1 cellular context compared by ENCODE assay signal in the genomic region with DNA sequence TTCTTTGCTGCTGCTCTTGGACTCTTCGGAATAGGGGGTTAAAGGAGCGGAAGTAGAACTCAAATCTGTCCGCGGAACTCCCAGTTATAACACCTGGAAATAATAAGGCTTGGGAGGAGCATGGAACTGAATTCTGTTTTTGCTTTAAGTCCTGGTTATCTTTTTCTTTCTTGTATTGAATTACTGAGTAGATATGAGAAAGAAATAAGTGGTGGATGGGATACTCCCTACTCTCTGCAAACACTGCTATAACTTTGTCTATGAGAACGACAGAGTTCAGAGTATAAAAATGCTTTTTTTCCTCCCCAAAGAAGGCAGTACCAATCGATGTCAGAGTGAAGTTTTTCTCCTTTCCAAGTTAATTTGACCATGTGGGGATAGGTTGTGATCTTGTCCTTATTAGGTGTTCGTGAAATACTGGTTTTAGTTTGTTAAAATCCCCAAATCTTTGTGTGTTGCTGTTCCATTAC.
TF ChIP-seq lines count a peak whose summit lies in the region.

No MANE protein-coding gene starts in this region.

TF ChIP-seq in SK-N-SH, 30 proteins besides CTCF, POLR2A, EP300 and RAD21 (continued from another document):
- TF ChIP-seq, protein P1, sequence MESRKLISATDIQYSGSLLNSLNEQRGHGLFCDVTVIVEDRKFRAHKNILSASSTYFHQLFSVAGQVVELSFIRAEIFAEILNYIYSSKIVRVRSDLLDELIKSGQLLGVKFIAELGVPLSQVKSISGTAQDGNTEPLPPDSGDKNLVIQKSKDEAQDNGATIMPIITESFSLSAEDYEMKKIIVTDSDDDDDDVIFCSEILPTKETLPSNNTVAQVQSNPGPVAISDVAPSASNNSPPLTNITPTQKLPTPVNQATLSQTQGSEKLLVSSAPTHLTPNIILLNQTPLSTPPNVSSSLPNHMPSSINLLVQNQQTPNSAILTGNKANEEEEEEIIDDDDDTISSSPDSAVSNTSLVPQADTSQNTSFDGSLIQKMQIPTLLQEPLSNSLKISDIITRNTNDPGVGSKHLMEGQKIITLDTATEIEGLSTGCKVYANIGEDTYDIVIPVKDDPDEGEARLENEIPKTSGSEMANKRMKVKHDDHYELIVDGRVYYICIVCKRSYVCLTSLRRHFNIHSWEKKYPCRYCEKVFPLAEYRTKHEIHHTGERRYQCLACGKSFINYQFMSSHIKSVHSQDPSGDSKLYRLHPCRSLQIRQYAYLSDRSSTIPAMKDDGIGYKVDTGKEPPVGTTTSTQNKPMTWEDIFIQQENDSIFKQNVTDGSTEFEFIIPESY (IDR thresholded peaks at IDR 0.05; ENCODE audit: borderline replicate concordance, low read depth), result no peak
